Comparison of ENCODE assay signal across 22 cellular contexts in the genomic region with DNA sequence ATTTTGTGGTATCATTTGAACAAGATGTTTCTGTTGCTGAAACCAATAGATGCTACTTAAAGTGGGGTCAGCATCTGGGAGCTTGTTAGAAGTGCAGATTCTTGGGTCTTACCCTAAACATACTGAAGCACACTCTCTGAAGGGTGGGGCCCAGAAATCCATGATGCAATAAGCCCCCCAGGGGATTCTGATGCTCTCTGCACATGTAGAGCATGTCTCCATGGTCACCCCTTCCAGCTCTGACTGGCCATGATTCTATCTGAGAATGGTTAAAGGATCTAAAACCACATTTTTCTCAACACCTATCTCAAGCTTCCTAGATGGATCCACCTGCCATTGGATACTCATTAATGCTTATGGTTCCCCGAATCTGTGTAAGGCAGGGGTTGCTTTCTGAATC. TPM values are rescaled to one million over a fixed set of nuclear protein-coding genes. Genes with fewer than 3 reads are reported as not detected.
DNase-seq lines count a peak whose midpoint lies in the region; ATAC-seq, FAIRE-seq and TF ChIP-seq lines count a peak whose summit lies in the region.
"Had no signal": no experiment of that assay in that cellular context is flagged by ENCODE, and none has a peak within 500 bp of the region (broad histone marks: within the 10 kb centered on the region; RNA-seq: fewer than 3 reads in every experiment).

No MANE protein-coding gene starts in this region.

- no peak overlapping the region for H3K4me3 Mint-ChIP-seq in osteocyte (ENCODE audit: unreplicated experiment)
- H3K4me3 Mint-ChIP-seq: CD8-positive, alpha-beta memory T cell had no signal

- no peaks in the 10 kb centered on the region for H3K9me3 Mint-ChIP-seq in osteocyte (ENCODE audit: unreplicated experiment)
- H3K9me3 Mint-ChIP-seq: CD8-positive, alpha-beta memory T cell had no signal

- intact Hi-C loops in dorsolateral prefrontal cortex (cut with DNase I) = no loop called here
- intact Hi-C loops in kidney (cut with DNase I) = no loop called here

- H3K4me3 ChIP-seq in dorsolateral prefrontal cortex = no peak overlapping the region
- H3K4me3 ChIP-seq in kidney (ENCODE audit: low read length in 2 of 2) = no peak overlapping the region
- no peak overlapping the region for H3K4me3 ChIP-seq in suprapubic skin
- H3K4me3 ChIP-seq: A549; BLaER1 treated with 17β-estradiol and CSF1 and Interleukin-3, amounts not matched to agents 10 nM and 100 nM had no signal

- H3K27ac Mint-ChIP-seq in osteocyte (ENCODE audit: unreplicated experiment) = no peak overlapping the region
- H3K27ac Mint-ChIP-seq: CD8-positive, alpha-beta memory T cell had no signal

- no peak for TF ChIP-seq CTCF in dorsolateral prefrontal cortex (IDR thresholded peaks at IDR 0.05 in 54 of 56, conservative IDR thresholded peaks at IDR 0.05 in 2 of 56; ENCODE audit: low read depth in 1 of 56, partially characterized antibody in 56 of 56)
- no peak for TF ChIP-seq CTCF in kidney (IDR thresholded peaks at IDR 0.05; ENCODE audit: borderline replicate concordance, extremely low read depth, insufficient read depth)
- TF ChIP-seq CTCF in suprapubic skin (IDR thresholded peaks at IDR 0.05) = no peak
- TF ChIP-seq CTCF in osteocyte (IDR thresholded peaks at IDR 0.05) = no peak

- H3K27ac ChIP-seq in dorsolateral prefrontal cortex (peak overlapping the region in 33 of 59 donors; percentile 1 to 79 (median 49)), kidney (ENCODE audit: low read depth in 2 of 2, low read length in 2 of 2) (peak overlapping the region; percentile 26 to 65), suprapubic skin (peak overlapping the region; percentile 3)
- H3K27ac ChIP-seq: A549; BLaER1 treated with 17β-estradiol and CSF1 and Interleukin-3, amounts not matched to agents 10 nM and 100 nM; RWPE1 had no signal

- no peaks in the 10 kb centered on the region for H3K27me3 Mint-ChIP-seq in osteocyte (ENCODE audit: unreplicated experiment)

- WGBS in suprapubic skin = 62% methylated on average over 1 of the region's 1 CpG

- no peaks in the 10 kb centered on the region for H3K27me3 ChIP-seq in dorsolateral prefrontal cortex
- H3K27me3 ChIP-seq in suprapubic skin = no peaks in the 10 kb centered on the region
- H3K27me3 ChIP-seq: BLaER1 treated with 17β-estradiol and CSF1 and Interleukin-3, amounts not matched to agents 10 nM and 100 nM had no signal

- peak; percentile 16 for FAIRE-seq in HTR-8/SVneo (lab: Jason Lieb, UNC)
- FAIRE-seq in kidney (lab: Jason Lieb, UNC) = no peak
- FAIRE-seq: A549, H54, HepG2 had no signal

- DNase-seq in HTR-8/SVneo (ENCODE audit: insufficient read length, low spot score) (no peak), dorsolateral prefrontal cortex (no peak), kidney (no peak), suprapubic skin (ENCODE audit: low spot score in 2 of 2) (no peak), osteocyte (ENCODE audit: extremely low spot score, unreplicated experiment) (no peak), superior temporal gyrus (ENCODE audit: extremely low spot score) (no peak)
- DNase-seq: CD8-positive, alpha-beta memory T cell; DMS79 treated with DMSO at 0.1 percent for 48 hours; KG1; MV-4-11; NCI-H1417; NCI-H187; NCI-H345; NCI-H524 treated with DMSO at 0.1 percent for 48 hours; PC-3; SIG-M5 had no signal

- H3K9me3 ChIP-seq in kidney (ENCODE audit: control insufficient read depth in 1 of 2, low read length in 2 of 2) (no peaks in the 10 kb centered on the region), suprapubic skin (no peaks in the 10 kb centered on the region)
- H3K9me3 ChIP-seq: A549 had no signal

- no peak overlapping the region for H3K9ac ChIP-seq in kidney (ENCODE audit: low read length in 2 of 2)
- H3K9ac ChIP-seq: BLaER1 treated with 17β-estradiol and CSF1 and Interleukin-3, amounts not matched to agents 10 nM and 100 nM had no signal

- no peak for ATAC-seq in GM19351 (IDR thresholded peaks at IDR 0.05; ENCODE audit: unreplicated experiment)
- ATAC-seq: A549, HepG2, PC-3 had no signal

- H3K4me1 Mint-ChIP-seq in osteocyte (ENCODE audit: unreplicated experiment) = peaks cover 62% of the 10 kb centered on the region
- H3K4me1 Mint-ChIP-seq: CD8-positive, alpha-beta memory T cell had no signal

- H3K4me1 ChIP-seq in kidney (ENCODE audit: control insufficient read depth in 1 of 2, insufficient read depth in 1 of 2, low read depth in 1 of 2, low read length in 2 of 2) = peaks cover 49 to 54% of the 10 kb centered on the region in 2 donors
- peaks cover 76% of the 10 kb centered on the region for H3K4me1 ChIP-seq in suprapubic skin

- TF ChIP-seq POLR2A in suprapubic skin (IDR thresholded peaks at IDR 0.05) = no peak

- TF ChIP-seq EP300 in suprapubic skin (IDR thresholded peaks at IDR 0.05) = no peak

- H3K36me3 ChIP-seq in kidney (ENCODE audit: control insufficient read depth in 1 of 2, insufficient read depth in 2 of 2, low read length in 2 of 2) (peaks cover 7 to 12% of the 10 kb centered on the region in 2 donors), suprapubic skin (peaks cover 6% of the 10 kb centered on the region)

- H3K36me3 Mint-ChIP-seq in osteocyte (ENCODE audit: unreplicated experiment) = peaks cover 30% of the 10 kb centered on the region
- H3K36me3 Mint-ChIP-seq: CD8-positive, alpha-beta memory T cell had no signal

RNA-seq across cellular contexts. Expression of a gene that starts 20.4 kb away (rescaled TPM):
- 10 to 100 TPM; 21.8 to 96.2 (median 36.8) TPM for total RNA-seq in dorsolateral prefrontal cortex
- total RNA-seq in kidney = 33.4 TPM
- 20.1 TPM for polyA plus RNA-seq in kidney (ENCODE audit: insufficient read depth, low read depth, low replicate concordance)
- 10 to 100 TPM; 36.0 to 72.7 (median 50.4) TPM for total RNA-seq in suprapubic skin
- 53.3 and 57.1 TPM in 2 replicates for total RNA-seq in osteocyte
- polyA plus RNA-seq: CD8-positive, alpha-beta memory T cell had no signal
